ENCODE assay signal across 8 cellular contexts in genomic region chrX:68732906-68733493, GRCh38.
A peak's percentile ranks its signal among the peaks of the same experiment; 100 is the strongest.
DNase-seq lines count a peak whose midpoint lies in the region; ATAC-seq and TF ChIP-seq lines count a peak whose summit lies in the region.

No MANE protein-coding gene starts in this region.

- DNase-seq in NOMO-1 (lab: John Stamatoyannopoulos, UW; ENCODE audit: unreplicated experiment in 2 of 2) = peak; percentile 12 to 32
- DNase-seq in NOMO-1 treated with dmso at 0.1 percent for 144 hours (lab: John Stamatoyannopoulos, UW; ENCODE audit: unreplicated experiment) = no peak
- DNase-seq in RWPE1 (ENCODE audit: low spot score) = peak; percentile 38
- DNase-seq in activated T-helper 2 cell treated with anti-CD3 and anti-CD28 coated beads, Interferon-gamma antibody, Interleukin-2, Interleukin-4, amounts not matched to agents 10 μg/mL and 5 μg/mL and 100 μg/mL, durations not matched to agents 14 hours and 24 hours and 36 hours (ENCODE audit: low spot score) = peak; percentile 45
- DNase-seq in globus pallidus (ENCODE audit: low spot score) = peak; percentile 24
- peak; percentile 22 for DNase-seq in prostate gland (ENCODE audit: low spot score)

- no peak overlapping the region for H3K4me3 Mint-ChIP-seq in activated T-helper 2 cell treated with anti-CD3 and anti-CD28 coated beads, Interferon-gamma antibody, Interleukin-2, Interleukin-4, amounts not matched to agents 10 μg/mL and 5 μg/mL and 100 μg/mL, durations not matched to agents 14 hours and 24 hours and 36 hours (ENCODE audit: low read depth)

- peak; percentile 79 for ATAC-seq in HG03135 (IDR thresholded peaks at IDR 0.05; ENCODE audit: unreplicated experiment)
- no peak for ATAC-seq in HG03039 (IDR thresholded peaks at IDR 0.05; ENCODE audit: unreplicated experiment)

- H3K27me3 Mint-ChIP-seq in activated T-helper 2 cell treated with anti-CD3 and anti-CD28 coated beads, Interferon-gamma antibody, Interleukin-2, Interleukin-4, amounts not matched to agents 10 μg/mL and 5 μg/mL and 100 μg/mL, durations not matched to agents 14 hours and 24 hours and 36 hours (ENCODE audit: low read depth) = peaks cover 4% of the 10 kb centered on the region

- TF ChIP-seq CTCF in RWPE1 (conservative IDR thresholded peaks at IDR 0.05; ENCODE audit: low read depth) (peak; percentile 43), prostate gland (IDR thresholded peaks at IDR 0.05) (peak; percentile 33 to 71 (median 58))

- H3K27ac Mint-ChIP-seq in activated T-helper 2 cell treated with anti-CD3 and anti-CD28 coated beads, Interferon-gamma antibody, Interleukin-2, Interleukin-4, amounts not matched to agents 10 μg/mL and 5 μg/mL and 100 μg/mL, durations not matched to agents 14 hours and 24 hours and 36 hours = no peak overlapping the region

- H3K36me3 Mint-ChIP-seq in activated T-helper 2 cell treated with anti-CD3 and anti-CD28 coated beads, Interferon-gamma antibody, Interleukin-2, Interleukin-4, amounts not matched to agents 10 μg/mL and 5 μg/mL and 100 μg/mL, durations not matched to agents 14 hours and 24 hours and 36 hours (ENCODE audit: low read depth) = no peaks in the 10 kb centered on the region

- POLR2A ChIA-PET in RWPE1 (lab: Yijun Ruan, JAX; ENCODE audit: low non-redundant PET) = no interaction called here

- no peaks in the 10 kb centered on the region for H3K9me3 ChIP-seq in prostate gland

- no peaks in the 10 kb centered on the region for H3K36me3 ChIP-seq in prostate gland

- WGBS in prostate gland = 18% methylated on average over 4 of the region's 4 CpGs

- intact Hi-C loops in activated T-helper 2 cell treated with anti-CD3 and anti-CD28 coated beads, Interferon-gamma antibody, Interleukin-2, Interleukin-4, amounts not matched to agents 10 μg/mL and 5 μg/mL and 100 μg/mL, durations not matched to agents 14 hours and 24 hours and 36 hours (cut with micrococcal nuclease) = loop anchor here (1.0 to 5.0 kb wide), 5 partner anchors 76 to 654 kb away; no protein-coding TSS in a partner anchor
- intact Hi-C loops in prostate gland (cut with DNase I) = loop anchor here (2.0 kb wide), 1 partner anchor 76 kb away; no protein-coding TSS in a partner anchor

- CTCF ChIA-PET in RWPE1 (lab: Yijun Ruan, JAX) = interaction anchor here (0.5 to 1.1 kb wide), 9 partner anchors 63 to 654 kb away, joined by 3 to 5 read pairs (median 4); no protein-coding TSS in a partner anchor

- H3K4me1 Mint-ChIP-seq in activated T-helper 2 cell treated with anti-CD3 and anti-CD28 coated beads, Interferon-gamma antibody, Interleukin-2, Interleukin-4, amounts not matched to agents 10 μg/mL and 5 μg/mL and 100 μg/mL, durations not matched to agents 14 hours and 24 hours and 36 hours (ENCODE audit: low read depth) = peaks cover 2% of the 10 kb centered on the region

- no peaks in the 10 kb centered on the region for H3K4me1 ChIP-seq in prostate gland (replicated peaks)

- no peak for TF ChIP-seq POLR2A in prostate gland (IDR thresholded peaks at IDR 0.05)

- H3K27me3 ChIP-seq in prostate gland (replicated peaks; ENCODE audit: insufficient read depth) = no peaks in the 10 kb centered on the region

- no peak overlapping the region for H3K4me3 ChIP-seq in prostate gland

- H3K9me3 Mint-ChIP-seq in activated T-helper 2 cell treated with anti-CD3 and anti-CD28 coated beads, Interferon-gamma antibody, Interleukin-2, Interleukin-4, amounts not matched to agents 10 μg/mL and 5 μg/mL and 100 μg/mL, durations not matched to agents 14 hours and 24 hours and 36 hours = no peaks in the 10 kb centered on the region

- H3K27ac ChIP-seq in RWPE1 (no peak overlapping the region), prostate gland (no peak overlapping the region)
